10 cellular contexts compared by ENCODE assay signal in the genomic region with DNA sequence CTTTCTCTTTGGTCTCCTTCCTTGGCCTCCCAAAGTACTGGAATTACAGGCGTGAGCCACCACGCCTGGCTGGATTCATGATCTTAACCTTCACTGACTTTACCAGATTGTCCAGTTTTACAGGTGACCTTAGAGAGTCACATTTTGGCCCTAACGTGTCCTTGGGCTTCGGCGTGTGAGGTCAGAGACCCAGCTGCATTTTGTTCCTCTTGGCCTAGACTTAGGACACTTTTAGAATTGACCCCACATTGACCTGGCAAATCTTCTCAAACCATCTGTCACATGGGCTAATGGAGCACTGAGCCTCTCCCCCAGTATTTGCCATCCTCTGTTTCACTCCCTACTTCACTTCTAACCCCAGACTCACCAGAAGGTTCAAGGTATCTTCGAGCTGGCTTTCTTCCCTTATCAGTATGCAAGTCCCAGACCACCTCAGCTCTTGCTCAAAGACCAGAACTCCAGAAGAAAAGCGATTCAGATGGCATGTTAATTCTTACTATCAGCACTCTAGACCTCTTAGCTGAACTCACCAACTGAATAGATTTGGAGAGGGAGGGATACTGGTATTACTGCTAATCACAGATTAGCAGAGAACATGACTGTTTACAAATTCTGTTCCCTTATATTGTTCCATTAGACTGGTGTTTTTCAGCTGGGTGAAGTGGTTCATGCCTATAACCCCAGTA. TPM values are rescaled to one million over a fixed set of nuclear protein-coding genes. Genes with fewer than 3 reads are reported as not detected.
DNase-seq lines count a peak whose midpoint lies in the region; ATAC-seq and TF ChIP-seq lines count a peak whose summit lies in the region.
"Had no signal": no experiment of that assay in that cellular context is flagged by ENCODE, and none has a peak within 500 bp of the region (broad histone marks: within the 10 kb centered on the region; RNA-seq: fewer than 3 reads in every experiment).

No MANE protein-coding gene starts in this region.

- H3K79me1 ChIP-seq in mesenchymal stem cell (replicated peaks; ENCODE audit: low read length, poor library complexity, severe bottlenecking): peaks cover 2% of the 10 kb centered on the region

- TF ChIP-seq CTCF in 22Rv1 (IDR thresholded peaks at IDR 0.05) (no peak), HFFc6 (IDR thresholded peaks at IDR 0.05) (no peak), brain microvascular endothelial cell (IDR thresholded peaks at IDR 0.05; ENCODE audit: low read depth, low read length, missing control alignments) (no peak)

- 78% methylated on average over 6 of the region's 7 CpGs for WGBS in mesenchymal stem cell

- no peaks in the 10 kb centered on the region for H3K9me3 Mint-ChIP-seq in HFFc6
- H3K9me3 Mint-ChIP-seq in activated naive CD8-positive, alpha-beta T cell (ENCODE audit: low read depth): no peaks in the 10 kb centered on the region
- H3K9me3 Mint-ChIP-seq in naive thymus-derived CD4-positive, alpha-beta T cell: no peaks in the 10 kb centered on the region

- no peak overlapping the region for H3K14ac ChIP-seq in mesenchymal stem cell (ENCODE audit: low read length in 2 of 2)

- in situ Hi-C loops in brain microvascular endothelial cell (cut with HindIII; ENCODE audit: low pct_ligation_motif_present, low sequenced_read_pairs): no loop called here

- H3K27ac Mint-ChIP-seq in HFFc6: peak overlapping the region; percentile 30
- peak overlapping the region; percentile 83 for H3K27ac Mint-ChIP-seq in activated naive CD8-positive, alpha-beta T cell
- peak overlapping the region; percentile 64 to 95 (median 91) for H3K27ac Mint-ChIP-seq in naive thymus-derived CD4-positive, alpha-beta T cell

- H3K4me1 ChIP-seq in naive thymus-derived CD4-positive, alpha-beta T cell (ENCODE audit: control insufficient read depth in 2 of 2, insufficient read depth in 2 of 2, low read length in 2 of 2): peaks cover 43 to 54% of the 10 kb centered on the region in 2 donors
- peaks cover 6% of the 10 kb centered on the region for H3K4me1 ChIP-seq in mesenchymal stem cell (ENCODE audit: control insufficient read depth, insufficient read depth, low read depth, low read length)

- peaks cover 0 to 6% (median 0%) of the 10 kb centered on the region in 3 experiments for H3K36me3 ChIP-seq in naive thymus-derived CD4-positive, alpha-beta T cell (ENCODE audit: control insufficient read depth in 2 of 3, insufficient read depth in 3 of 3, low read length in 3 of 3)
- H3K36me3 ChIP-seq in mesenchymal stem cell (ENCODE audit: control insufficient read depth in 1 of 2, insufficient read depth in 2 of 2, low read depth in 1 of 2, low read length in 2 of 2) (peaks cover 9 to 14% of the 10 kb centered on the region in 2 experiments), brain microvascular endothelial cell (replicated peaks) (no peaks in the 10 kb centered on the region)

- H2BK15ac ChIP-seq in mesenchymal stem cell (ENCODE audit: low read depth, poor library complexity, severe bottlenecking): no peak overlapping the region

- H3K9me3 ChIP-seq in naive thymus-derived CD4-positive, alpha-beta T cell (ENCODE audit: control insufficient read depth in 2 of 3, low read length in 3 of 3): no peaks in the 10 kb centered on the region
- H3K9me3 ChIP-seq in mesenchymal stem cell (ENCODE audit: control insufficient read depth, low read length): no peaks in the 10 kb centered on the region

- no peak for ATAC-seq in naive thymus-derived CD4-positive, alpha-beta T cell
- no peak for ATAC-seq in GM18907 (IDR thresholded peaks at IDR 0.05; ENCODE audit: unreplicated experiment)

- CTCF ChIA-PET in naive thymus-derived CD4-positive, alpha-beta T cell (lab: Charles Lee): interaction anchor here (0.6 to 2.4 kb wide), 4 partner anchors 15 to 674 kb away, joined by 3 to 15 read pairs (median 5); no protein-coding TSS in a partner anchor

- no peak overlapping the region for H3K4ac ChIP-seq in mesenchymal stem cell (ENCODE audit: low read depth in 1 of 2, low read length in 2 of 2)

- POLR2A ChIA-PET in naive thymus-derived CD4-positive, alpha-beta T cell (lab: Charles Lee): interaction anchor here (0.6 to 3.5 kb wide), 12 partner anchors 9 to 532 kb away, joined by 3 to 13 read pairs (median 4); no protein-coding TSS in a partner anchor

- H2BK5ac ChIP-seq in mesenchymal stem cell (ENCODE audit: low read depth, low read length, poor library complexity, severe bottlenecking): no peak overlapping the region

- DNase-seq in HFFc6 (no peak), mesenchymal stem cell (no peak), NCI-H1436 (lab: John Stamatoyannopoulos, UW) (no peak), brain microvascular endothelial cell (no peak)
- DNase-seq in naive thymus-derived CD4-positive, alpha-beta T cell: no peak
- DNase-seq: NCI-H345 had no signal

- peaks cover 24% of the 10 kb centered on the region for H3K4me1 Mint-ChIP-seq in HFFc6 (ENCODE audit: low read depth)
- peaks cover 60% of the 10 kb centered on the region for H3K4me1 Mint-ChIP-seq in activated naive CD8-positive, alpha-beta T cell (ENCODE audit: low read depth)
- H3K4me1 Mint-ChIP-seq in naive thymus-derived CD4-positive, alpha-beta T cell: peaks cover 34 to 67% (median 59%) of the 10 kb centered on the region in 7 donors

- H2BK120ac ChIP-seq in mesenchymal stem cell (ENCODE audit: low read depth, low read length): no peak overlapping the region

- H3K9ac ChIP-seq in mesenchymal stem cell (ENCODE audit: low read length): no peak overlapping the region

- no peak overlapping the region for H3K4me3 ChIP-seq in naive thymus-derived CD4-positive, alpha-beta T cell (ENCODE audit: low read length)
- H3K4me3 ChIP-seq in mesenchymal stem cell (ENCODE audit: insufficient read depth in 1 of 2, low read depth in 1 of 2, low read length in 2 of 2) (no peak overlapping the region), brain microvascular endothelial cell (ENCODE audit: low read depth, low read length) (no peak overlapping the region)
- H3K4me3 ChIP-seq: smooth muscle cell had no signal

- H3K23ac ChIP-seq in mesenchymal stem cell (ENCODE audit: low read length in 2 of 2): no peak overlapping the region

- H4K8ac ChIP-seq in mesenchymal stem cell (ENCODE audit: low read length): no peak overlapping the region

- H3K18ac ChIP-seq in mesenchymal stem cell (ENCODE audit: low read depth in 1 of 2, low read length in 2 of 2): no peak overlapping the region

- no peak overlapping the region for H2AFZ ChIP-seq in mesenchymal stem cell (ENCODE audit: low read depth, low read length)

- peak overlapping the region; percentile 78 for H3K27ac ChIP-seq in 22Rv1
- no peak overlapping the region for H3K27ac ChIP-seq in naive thymus-derived CD4-positive, alpha-beta T cell (ENCODE audit: low read depth, low read length)
- H3K27ac ChIP-seq in mesenchymal stem cell (ENCODE audit: low read length, poor library complexity, severe bottlenecking): no peak overlapping the region
- H3K27ac ChIP-seq in brain microvascular endothelial cell: no peak overlapping the region

- H3K4me2 ChIP-seq in mesenchymal stem cell (ENCODE audit: low read length, poor library complexity, severe bottlenecking): no peak overlapping the region
- H3K4me2 ChIP-seq: smooth muscle cell had no signal

- intact Hi-C loops in naive thymus-derived CD4-positive, alpha-beta T cell (cut with micrococcal nuclease): loop anchor here in 1 of 2 donors (2.0 kb wide), 1 partner anchor 35 kb away; no protein-coding TSS in a partner anchor

- no peak overlapping the region for H2AK5ac ChIP-seq in mesenchymal stem cell (ENCODE audit: low read length, severe bottlenecking)

- peak overlapping the region; percentile 91 for H3K4me3 Mint-ChIP-seq in HFFc6
- H3K4me3 Mint-ChIP-seq in activated naive CD8-positive, alpha-beta T cell: peak overlapping the region; percentile 82
- peak overlapping the region; percentile 52 to 95 (median 90) for H3K4me3 Mint-ChIP-seq in naive thymus-derived CD4-positive, alpha-beta T cell

- peak overlapping the region in 1 of 2 experiments; percentile 32 for H2BK12ac ChIP-seq in mesenchymal stem cell (ENCODE audit: low read length in 2 of 2)

- H3K27me3 Mint-ChIP-seq in HFFc6 (ENCODE audit: insufficient read depth): no peaks in the 10 kb centered on the region; the same call in 1 of the 2 replicates
- H3K27me3 Mint-ChIP-seq in activated naive CD8-positive, alpha-beta T cell: no peaks in the 10 kb centered on the region
- no peaks in the 10 kb centered on the region for H3K27me3 Mint-ChIP-seq in naive thymus-derived CD4-positive, alpha-beta T cell

- H3K36me3 Mint-ChIP-seq in HFFc6 (ENCODE audit: low read depth): peaks cover 5% of the 10 kb centered on the region; the same call in 1 of the 2 replicates
- H3K36me3 Mint-ChIP-seq in activated naive CD8-positive, alpha-beta T cell: peaks cover 5% of the 10 kb centered on the region
- H3K36me3 Mint-ChIP-seq in naive thymus-derived CD4-positive, alpha-beta T cell: peaks cover 3 to 24% (median 12%) of the 10 kb centered on the region in 5 donors

- H3K27me3 ChIP-seq in naive thymus-derived CD4-positive, alpha-beta T cell (ENCODE audit: control insufficient read depth in 2 of 2, insufficient read depth in 2 of 2, low read length in 2 of 2): no peaks in the 10 kb centered on the region
- H3K27me3 ChIP-seq in mesenchymal stem cell (ENCODE audit: control insufficient read depth in 1 of 2, insufficient read depth in 1 of 2, low read length in 2 of 2) (no peaks in the 10 kb centered on the region), brain microvascular endothelial cell (replicated peaks) (no peaks in the 10 kb centered on the region)

- no peak overlapping the region for H4K91ac ChIP-seq in mesenchymal stem cell (ENCODE audit: low read length)

RNA-seq across cellular contexts. Expression of gene CYTH1, which starts 1.8 kb away (rescaled TPM):
- 10 to 100 TPM in 4 of 6 experiments, 1 to 10 TPM in 2; 7.7 to 15.3 (median 10.9) TPM for total RNA-seq in HFFc6 (2021; fragmentation: NEBNext Ultra II Directional; extraction: Animal tissue kit (Norgen Biotek cat#: 25700))
- 100 to 1,000 TPM; 297 to 452 (median 420) TPM for total RNA-seq in naive thymus-derived CD4-positive, alpha-beta T cell
- polyA plus RNA-seq in naive thymus-derived CD4-positive, alpha-beta T cell: 100 to 1,000 TPM; 314 to 395 TPM
- 15.0 TPM for polyA plus RNA-seq in mesenchymal stem cell (2013, experiment 1 of 2)
- 14.3 TPM for polyA plus RNA-seq in mesenchymal stem cell (2013, experiment 2 of 2)

RNA-seq across cellular contexts. Expression of gene USP36, which starts 56.8 kb away (rescaled TPM):
- 10 to 100 TPM; 43.6 to 50.3 (median 46.2) TPM for total RNA-seq in HFFc6 (2021; fragmentation: NEBNext Ultra II Directional; extraction: Animal tissue kit (Norgen Biotek cat#: 25700))
- total RNA-seq in naive thymus-derived CD4-positive, alpha-beta T cell: 100 to 1,000 TPM; 107 to 414 (median 154) TPM
- 10 to 100 TPM; 37.4 to 46.9 TPM for polyA plus RNA-seq in naive thymus-derived CD4-positive, alpha-beta T cell
- 31.5 TPM for polyA plus RNA-seq in mesenchymal stem cell (2013, experiment 1 of 2)
- polyA plus RNA-seq in mesenchymal stem cell (2013, experiment 2 of 2): 30.8 TPM

Comparison
In these comparisons a context has a peak if more than half of its experiments do, and no peak if none do; other contexts are left out.
1. H3K27ac Mint-ChIP-seq: peak in every context shown above with its lines; median percentile 91 in naive thymus-derived CD4-positive, alpha-beta T cell; 83 in activated naive CD8-positive, alpha-beta T cell; 30 in HFFc6.
2. RNA of gene CYTH1, which starts 1.8 kb away (total RNA-seq): 297 to 452 TPM in naive thymus-derived CD4-positive, alpha-beta T cell; 7.7 to 15.3 TPM in HFFc6; every median in the first group is over 10 times any median in the second.
3. Peak in every context shown above with its lines, with median percentiles within 50 percentile points of each other: H3K4me3 Mint-ChIP-seq.